15 cellular contexts compared by ENCODE assay signal in the genomic region with DNA sequence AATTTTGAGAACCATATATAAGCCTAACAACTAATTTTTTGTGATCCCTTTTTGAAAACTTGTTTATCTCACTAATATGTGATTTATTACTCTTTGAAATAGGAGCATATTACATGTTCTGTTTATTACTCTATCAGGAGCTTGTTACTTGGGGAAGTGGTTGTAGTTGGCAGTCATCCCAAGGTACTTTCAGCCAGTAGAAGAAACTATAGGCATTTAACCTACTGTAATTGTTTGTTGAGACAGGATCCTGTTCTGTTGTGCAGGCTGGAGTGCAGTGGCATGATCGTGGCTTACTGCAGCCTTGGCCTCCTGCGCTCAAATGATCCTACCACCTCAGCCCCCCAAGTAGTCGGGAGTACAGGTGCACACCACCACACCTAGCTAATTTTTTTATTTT.
DNase-seq lines count a peak whose midpoint lies in the region; ATAC-seq, FAIRE-seq and TF ChIP-seq lines count a peak whose summit lies in the region.
"Had no signal": no experiment of that assay in that cellular context is flagged by ENCODE, and none has a peak within 500 bp of the region (broad histone marks: within the 10 kb centered on the region; RNA-seq: fewer than 3 reads in every experiment).

No MANE protein-coding gene starts in this region.

- no TSS peak for BruUV-seq in HepG2 (replicated peaks; lab: Mats Ljungman, UMichigan)

- TF ChIP-seq RAD21 in HepG2 (CRISPR knock-in tag; IDR thresholded peaks at IDR 0.05), result no peak

- no peak overlapping the region for H3K4me2 ChIP-seq in HepG2 (ENCODE audit: low read depth, low read length)

- H3K4me1 ChIP-seq in right lobe of liver, result peaks cover 0 to 10% (median 0%) of the 10 kb centered on the region in 4 donors
- H3K4me1 ChIP-seq in HepG2 (ENCODE audit: insufficient read depth, low read length), result peaks cover 23% of the 10 kb centered on the region
- H3K4me1 ChIP-seq in upper lobe of right lung, result peaks cover 4% of the 10 kb centered on the region
- H3K4me1 ChIP-seq: prostate gland had no signal

- FAIRE-seq in HepG2 (lab: Jason Lieb, UNC), result no peak

- peaks cover 25% of the 10 kb centered on the region for H3K4me1 Mint-ChIP-seq in glutamatergic neuron (ENCODE audit: low read depth, unreplicated experiment)

- H3K27me3 Mint-ChIP-seq in glutamatergic neuron (ENCODE audit: unreplicated experiment), result no peaks in the 10 kb centered on the region

- POLR2A ChIA-PET in HepG2 (lab: Yijun Ruan, JAX), result no interaction called here

- CTCF ChIA-PET in HepG2 (lab: Yijun Ruan, JAX; ENCODE audit: low intra/inter-chr PET ratio, low total read pairs), result no interaction called here

- in situ Hi-C loops in HepG2 (cut with HindIII; ENCODE audit: extremely low pct_ligation_motif_present, low pct_unique_long_range_greater_than_20kb), result no loop called here

- H3K27me3 ChIP-seq in right lobe of liver (no peaks in the 10 kb centered on the region), HepG2 (ENCODE audit: control insufficient read depth in 1 of 2, insufficient read depth in 2 of 2, low read length in 2 of 2) (no peaks in the 10 kb centered on the region), upper lobe of right lung (no peaks in the 10 kb centered on the region)
- H3K27me3 ChIP-seq: BE2C, body of pancreas, SJCRH30 had no signal

- no peak overlapping the region for H3K9ac ChIP-seq in HepG2 (ENCODE audit: insufficient read depth, low read depth, low read length)

- no peak overlapping the region for H2AFZ ChIP-seq in HepG2 (ENCODE audit: low read length)

- no peak for DNase-seq in right lobe of liver
- DNase-seq in HepG2 (ENCODE audit: low spot score), result no peak
- peak; percentile 25 for DNase-seq in NCI-H69 (lab: John Stamatoyannopoulos, UW)
- peak; percentile 63 for DNase-seq in fibroblast of pulmonary artery (ENCODE audit: low read depth)
- DNase-seq in upper lobe of right lung, result no peak
- DNase-seq in 8988T, result no peak
- no peak for DNase-seq in glutamatergic neuron
- DNase-seq: activated T-cell treated with anti-CD3 and anti-CD28 coated beads, Interleukin-2, amount 50 U/mL, for 1 hour; BE2C; NCI-H524 treated with DMSO at 0.1 percent for 48 hours; SJCRH30 had no signal

- no peak overlapping the region for H3K4me3 ChIP-seq in right lobe of liver
- H3K4me3 ChIP-seq in HepG2 (replicated peaks in 1 of 3; ENCODE audit: insufficient read depth in 1 of 3, low read depth in 2 of 3, low read length in 3 of 3), result no peak overlapping the region
- H3K4me3 ChIP-seq in fibroblast of pulmonary artery (replicated peaks; ENCODE audit: low read depth, low read length), result no peak overlapping the region
- no peak overlapping the region for H3K4me3 ChIP-seq in upper lobe of right lung
- H3K4me3 ChIP-seq: body of pancreas, prostate gland, SJCRH30 had no signal

- intact Hi-C loops in right lobe of liver (cut with DNase I), result no loop called here
- intact Hi-C loops in HepG2 (cut with micrococcal nuclease; ENCODE audit: unreplicated experiment), result no loop called here
- intact Hi-C loops in upper lobe of right lung (cut with DNase I), result no loop called here

- H3K36me3 Mint-ChIP-seq in glutamatergic neuron (ENCODE audit: unreplicated experiment), result no peaks in the 10 kb centered on the region

- H3K9me3 Mint-ChIP-seq in glutamatergic neuron (ENCODE audit: unreplicated experiment), result peaks cover 5% of the 10 kb centered on the region

- H3K27ac Mint-ChIP-seq in glutamatergic neuron (ENCODE audit: unreplicated experiment), result no peak overlapping the region

- ATAC-seq in right lobe of liver, result peak; percentile 11 to 35 (median 24)
- ATAC-seq in HepG2, result no peak
- peak; percentile 81 for ATAC-seq in upper lobe of right lung
- ATAC-seq in GM18511 (IDR thresholded peaks at IDR 0.05; ENCODE audit: unreplicated experiment), result no peak
- ATAC-seq: activated CD4-positive, CD25-positive, alpha-beta regulatory T cell treated with anti-CD3 and anti-CD28 coated beads, Interleukin-2, amount 50 U/mL, for 24 hours; body of pancreas had no signal

- H3K27ac ChIP-seq in right lobe of liver, result no peak overlapping the region
- H3K27ac ChIP-seq in HepG2 (ENCODE audit: extremely low read length, insufficient read depth, low read length), result no peak overlapping the region
- H3K27ac ChIP-seq in upper lobe of right lung, result no peak overlapping the region
- H3K27ac ChIP-seq: body of pancreas, prostate gland, SJCRH30 had no signal

- no peaks in the 10 kb centered on the region for H4K20me1 ChIP-seq in HepG2 (ENCODE audit: insufficient read depth, low read length)

- H3K36me3 ChIP-seq in right lobe of liver (no peaks in the 10 kb centered on the region), HepG2 (replicated peaks in 1 of 2; ENCODE audit: control insufficient read depth in 1 of 2, insufficient read depth in 2 of 2, low read length in 2 of 2) (peaks cover 0 to 2% of the 10 kb centered on the region in 2 experiments; a peak in 2 of 5 replicates), upper lobe of right lung (no peaks in the 10 kb centered on the region)
- H3K36me3 ChIP-seq: BE2C, prostate gland, SJCRH30 had no signal

- TF ChIP-seq POLR2A in right lobe of liver (IDR thresholded peaks at IDR 0.05), result no peak
- TF ChIP-seq POLR2A in HepG2 (IDR thresholded peaks at IDR 0.05; ENCODE audit: insufficient read depth in 1 of 2, low read depth in 2 of 2, low read length in 2 of 2), result no peak

- TF ChIP-seq CTCF in right lobe of liver (IDR thresholded peaks at IDR 0.05) (no peak), HepG2 (CRISPR knock-in tag; IDR thresholded peaks at IDR 0.05) (no peak), fibroblast of pulmonary artery (IDR thresholded peaks at IDR 0.05; ENCODE audit: low read length, missing control alignments) (no peak), upper lobe of right lung (IDR thresholded peaks at IDR 0.05) (no peak), glutamatergic neuron (IDR thresholded peaks at IDR 0.05; ENCODE audit: partially characterized antibody, unreplicated experiment) (no peak)

- 38% methylated on average over 3 of the region's 3 CpGs for WGBS in right lobe of liver (ENCODE audit: insufficient coverage, low coverage, low lambda C conversion rate, missing lambda C conversion rate)
- 93% methylated on average over 3 of the region's 3 CpGs for WGBS in HepG2 (ENCODE audit: low lambda C conversion rate)

- TF ChIP-seq EP300 in HepG2 (IDR thresholded peaks at IDR 0.05; ENCODE audit: low read depth in 2 of 2, low read length in 2 of 2), result no peak
- no peak for TF ChIP-seq EP300 in HepG2 (CRISPR knock-in tag; IDR thresholded peaks at IDR 0.05; ENCODE audit: borderline replicate concordance)

- H3K9me3 ChIP-seq in right lobe of liver (no peaks in the 10 kb centered on the region), HepG2 (ENCODE audit: low read length) (no peaks in the 10 kb centered on the region), upper lobe of right lung (no peaks in the 10 kb centered on the region)
- H3K9me3 ChIP-seq: BE2C, body of pancreas, prostate gland, SJCRH30 had no signal

- H3K4me3 Mint-ChIP-seq in glutamatergic neuron (ENCODE audit: unreplicated experiment), result no peak overlapping the region

- H3K79me2 ChIP-seq in HepG2 (ENCODE audit: insufficient read depth, low read length), result no peaks in the 10 kb centered on the region

TF ChIP-seq in HepG2, 621 proteins besides CTCF, POLR2A, EP300 and RAD21 (continues in another document):
- TF ChIP-seq, protein P1, sequence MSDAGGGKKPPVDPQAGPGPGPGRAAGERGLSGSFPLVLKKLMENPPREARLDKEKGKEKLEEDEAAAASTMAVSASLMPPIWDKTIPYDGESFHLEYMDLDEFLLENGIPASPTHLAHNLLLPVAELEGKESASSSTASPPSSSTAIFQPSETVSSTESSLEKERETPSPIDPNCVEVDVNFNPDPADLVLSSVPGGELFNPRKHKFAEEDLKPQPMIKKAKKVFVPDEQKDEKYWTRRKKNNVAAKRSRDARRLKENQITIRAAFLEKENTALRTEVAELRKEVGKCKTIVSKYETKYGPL (CRISPR knock-in tag; IDR thresholded peaks at IDR 0.05), result no peak
- TF ChIP-seq ZFY (CRISPR knock-in tag; IDR thresholded peaks at IDR 0.05) (no peak), ZFP41 (CRISPR knock-in tag; IDR thresholded peaks at IDR 0.05; ENCODE audit: borderline replicate concordance) (no peak), ZNF33B (CRISPR knock-in tag; IDR thresholded peaks at IDR 0.05) (no peak), ZBTB21 (CRISPR knock-in tag; IDR thresholded peaks at IDR 0.05) (no peak)
- TF ChIP-seq, protein P2, sequence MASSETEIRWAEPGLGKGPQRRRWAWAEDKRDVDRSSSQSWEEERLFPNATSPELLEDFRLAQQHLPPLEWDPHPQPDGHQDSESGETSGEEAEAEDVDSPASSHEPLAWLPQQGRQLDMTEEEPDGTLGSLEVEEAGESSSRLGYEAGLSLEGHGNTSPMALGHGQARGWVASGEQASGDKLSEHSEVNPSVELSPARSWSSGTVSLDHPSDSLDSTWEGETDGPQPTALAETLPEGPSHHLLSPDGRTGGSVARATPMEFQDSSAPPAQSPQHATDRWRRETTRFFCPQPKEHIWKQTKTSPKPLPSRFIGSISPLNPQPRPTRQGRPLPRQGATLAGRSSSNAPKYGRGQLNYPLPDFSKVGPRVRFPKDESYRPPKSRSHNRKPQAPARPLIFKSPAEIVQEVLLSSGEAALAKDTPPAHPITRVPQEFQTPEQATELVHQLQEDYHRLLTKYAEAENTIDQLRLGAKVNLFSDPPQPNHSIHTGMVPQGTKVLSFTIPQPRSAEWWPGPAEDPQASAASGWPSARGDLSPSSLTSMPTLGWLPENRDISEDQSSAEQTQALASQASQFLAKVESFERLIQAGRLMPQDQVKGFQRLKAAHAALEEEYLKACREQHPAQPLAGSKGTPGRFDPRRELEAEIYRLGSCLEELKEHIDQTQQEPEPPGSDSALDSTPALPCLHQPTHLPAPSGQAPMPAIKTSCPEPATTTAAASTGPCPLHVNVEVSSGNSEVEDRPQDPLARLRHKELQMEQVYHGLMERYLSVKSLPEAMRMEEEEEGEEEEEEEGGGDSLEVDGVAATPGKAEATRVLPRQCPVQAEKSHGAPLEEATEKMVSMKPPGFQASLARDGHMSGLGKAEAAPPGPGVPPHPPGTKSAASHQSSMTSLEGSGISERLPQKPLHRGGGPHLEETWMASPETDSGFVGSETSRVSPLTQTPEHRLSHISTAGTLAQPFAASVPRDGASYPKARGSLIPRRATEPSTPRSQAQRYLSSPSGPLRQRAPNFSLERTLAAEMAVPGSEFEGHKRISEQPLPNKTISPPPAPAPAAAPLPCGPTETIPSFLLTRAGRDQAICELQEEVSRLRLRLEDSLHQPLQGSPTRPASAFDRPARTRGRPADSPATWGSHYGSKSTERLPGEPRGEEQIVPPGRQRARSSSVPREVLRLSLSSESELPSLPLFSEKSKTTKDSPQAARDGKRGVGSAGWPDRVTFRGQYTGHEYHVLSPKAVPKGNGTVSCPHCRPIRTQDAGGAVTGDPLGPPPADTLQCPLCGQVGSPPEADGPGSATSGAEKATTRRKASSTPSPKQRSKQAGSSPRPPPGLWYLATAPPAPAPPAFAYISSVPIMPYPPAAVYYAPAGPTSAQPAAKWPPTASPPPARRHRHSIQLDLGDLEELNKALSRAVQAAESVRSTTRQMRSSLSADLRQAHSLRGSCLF (CRISPR knock-in tag; IDR thresholded peaks at IDR 0.05; ENCODE audit: borderline replicate concordance), result no peak

Comparison
In these comparisons a context has a peak if more than half of its experiments do, and no peak if none do; other contexts are left out.
1. ATAC-seq: peak in right lobe of liver (4 of 4) and upper lobe of right lung (single experiment); none in HepG2 (single experiment) and GM18511 (single experiment).
2. DNase-seq: peak in NCI-H69 (single experiment) and fibroblast of pulmonary artery (single experiment); none in right lobe of liver (0 of 3), HepG2 (single experiment), upper lobe of right lung (single experiment), 8988T (single experiment) and glutamatergic neuron (single experiment).